ENCODE assay signal across 13 cellular contexts in the genomic region with DNA sequence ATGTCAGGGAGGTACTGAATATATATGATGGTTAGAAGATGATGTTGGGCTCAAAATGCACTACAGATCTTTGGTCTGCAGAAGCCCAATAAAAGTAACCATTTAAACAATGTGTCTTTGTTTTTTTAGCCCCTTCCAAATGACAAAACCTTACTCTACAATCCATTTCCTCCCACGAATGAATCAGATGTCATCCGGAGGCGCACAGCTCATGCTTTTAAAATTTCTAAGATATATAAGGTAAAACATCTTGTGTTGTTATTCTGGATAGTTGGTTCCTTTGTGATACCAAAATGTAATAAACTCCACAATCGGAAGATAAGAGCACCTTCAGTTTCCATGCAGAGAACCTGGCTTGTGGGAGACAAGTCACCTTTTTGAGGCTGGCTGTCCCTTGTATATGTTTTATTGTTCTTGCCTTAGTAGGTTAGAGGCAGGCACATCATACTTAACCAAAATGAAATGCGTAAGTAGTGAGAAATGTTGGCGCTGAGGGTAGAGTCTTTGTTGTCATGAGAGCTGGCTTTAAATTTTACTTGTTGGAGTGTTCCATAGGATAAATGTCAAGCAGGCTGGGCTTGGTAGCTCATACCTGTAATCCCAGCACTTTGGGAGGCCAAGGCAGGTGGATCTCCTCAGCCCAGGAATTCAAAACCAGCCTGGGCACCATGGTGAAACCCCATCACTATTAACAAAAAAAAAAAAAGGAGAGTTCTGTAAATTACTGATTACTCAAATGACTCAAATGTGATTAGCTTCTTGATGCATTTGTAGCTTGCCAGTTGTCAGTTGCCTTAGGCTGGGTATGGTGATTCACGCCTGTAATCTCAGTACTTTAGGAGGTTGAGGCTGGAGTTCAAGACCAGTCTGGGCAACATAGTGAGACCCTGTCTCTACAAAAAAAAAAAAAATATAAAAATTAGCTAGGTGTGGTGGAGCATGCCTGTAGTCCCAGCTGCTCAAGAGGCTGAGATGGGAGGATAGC. TPM values are rescaled to one million over a fixed set of nuclear protein-coding genes. Genes with fewer than 3 reads are reported as not detected.
DNase-seq lines count a peak whose midpoint lies in the region; ATAC-seq and TF ChIP-seq lines count a peak whose summit lies in the region.
"Had no signal": no experiment of that assay in that cellular context is flagged by ENCODE, and none has a peak within 500 bp of the region (broad histone marks: within the 10 kb centered on the region; RNA-seq: fewer than 3 reads in every experiment).

No MANE protein-coding gene starts in this region.

- H3K27ac Mint-ChIP-seq in activated T-helper 2 cell treated with anti-CD3 and anti-CD28 coated beads, Interferon-gamma antibody, Interleukin-2, Interleukin-4, amounts not matched to agents 10 μg/mL and 5 μg/mL and 100 μg/mL, durations not matched to agents 14 hours and 24 hours and 36 hours: peak overlapping the region; percentile 93

- POLR2A ChIA-PET in AG04450 (lab: Yijun Ruan, JAX): interaction anchor here (0.5 to 1.5 kb wide), 6 partner anchors 8 to 87 kb away, joined by 3 to 6 read pairs (median 3); a partner anchor contains a TSS

- H3K4me3 ChIP-seq in AG04450 (ENCODE audit: low read depth, low read length): no peak overlapping the region
- H3K4me3 ChIP-seq: HAP-1, MG63 had no signal

- peak overlapping the region; percentile 11 for H3K4me3 Mint-ChIP-seq in activated T-helper 2 cell treated with anti-CD3 and anti-CD28 coated beads, Interferon-gamma antibody, Interleukin-2, Interleukin-4, amounts not matched to agents 10 μg/mL and 5 μg/mL and 100 μg/mL, durations not matched to agents 14 hours and 24 hours and 36 hours (ENCODE audit: low read depth)

- H3K36me3 Mint-ChIP-seq in activated T-helper 2 cell treated with anti-CD3 and anti-CD28 coated beads, Interferon-gamma antibody, Interleukin-2, Interleukin-4, amounts not matched to agents 10 μg/mL and 5 μg/mL and 100 μg/mL, durations not matched to agents 14 hours and 24 hours and 36 hours (ENCODE audit: low read depth): peaks cover 82% of the 10 kb centered on the region

- H3K9me3 ChIP-seq in AG04450 (ENCODE audit: control insufficient read depth, insufficient read depth, low read length): no peaks in the 10 kb centered on the region
- H3K9me3 ChIP-seq: HAP-1, MG63 had no signal

- peaks cover 57% of the 10 kb centered on the region for H3K4me1 Mint-ChIP-seq in activated T-helper 2 cell treated with anti-CD3 and anti-CD28 coated beads, Interferon-gamma antibody, Interleukin-2, Interleukin-4, amounts not matched to agents 10 μg/mL and 5 μg/mL and 100 μg/mL, durations not matched to agents 14 hours and 24 hours and 36 hours (ENCODE audit: low read depth)

- no peaks in the 10 kb centered on the region for H3K27me3 Mint-ChIP-seq in activated T-helper 2 cell treated with anti-CD3 and anti-CD28 coated beads, Interferon-gamma antibody, Interleukin-2, Interleukin-4, amounts not matched to agents 10 μg/mL and 5 μg/mL and 100 μg/mL, durations not matched to agents 14 hours and 24 hours and 36 hours (ENCODE audit: low read depth)

- H3K9me3 Mint-ChIP-seq in activated T-helper 2 cell treated with anti-CD3 and anti-CD28 coated beads, Interferon-gamma antibody, Interleukin-2, Interleukin-4, amounts not matched to agents 10 μg/mL and 5 μg/mL and 100 μg/mL, durations not matched to agents 14 hours and 24 hours and 36 hours: no peaks in the 10 kb centered on the region

- H3K4me1 ChIP-seq in foreskin keratinocyte: peaks cover 23% of the 10 kb centered on the region
- H3K4me1 ChIP-seq: HAP-1 had no signal

- no peak for DNase-seq in AG04450 (ENCODE audit: low read depth, low spot score)
- DNase-seq in ELR (ENCODE audit: low read depth): peak; percentile 86
- no peak for DNase-seq in activated T-helper 2 cell treated with anti-CD3 and anti-CD28 coated beads, Interferon-gamma antibody, Interleukin-2, Interleukin-4, amounts not matched to agents 10 μg/mL and 5 μg/mL and 100 μg/mL, durations not matched to agents 14 hours and 24 hours and 36 hours (ENCODE audit: low spot score)
- DNase-seq in foreskin keratinocyte: peak in 1 of 2 donors; percentile 57
- no peak for DNase-seq in stimulated activated CD8-positive, alpha-beta memory T cell treated with anti-CD3 and anti-CD28 coated beads, Interleukin-4, amount 100 ng/mL, for 48 hours
- no peak for DNase-seq in NCI-H2196 (lab: John Stamatoyannopoulos, UW; ENCODE audit: unreplicated experiment)
- DNase-seq in GF-D8 (lab: John Stamatoyannopoulos, UW): no peak
- DNase-seq: C1 segment of cervical spinal cord, mesendoderm, MG63 had no signal

- TF ChIP-seq CTCF in AG04450 (IDR thresholded peaks at IDR 0.05; ENCODE audit: low read depth, low read length) (no peak), foreskin keratinocyte (conservative IDR thresholded peaks at IDR 0.05) (no peak)

- ATAC-seq in foreskin keratinocyte: peak; percentile 39
- ATAC-seq in HG02884 (IDR thresholded peaks at IDR 0.05; ENCODE audit: unreplicated experiment): no peak

- intact Hi-C loops in activated T-helper 2 cell treated with anti-CD3 and anti-CD28 coated beads, Interferon-gamma antibody, Interleukin-2, Interleukin-4, amounts not matched to agents 10 μg/mL and 5 μg/mL and 100 μg/mL, durations not matched to agents 14 hours and 24 hours and 36 hours (cut with micrococcal nuclease): loop anchor here (1.0 kb wide), 5 partner anchors 19 to 411 kb away; no protein-coding TSS in a partner anchor

- H3K27me3 ChIP-seq in AG04450 (ENCODE audit: control insufficient read depth, insufficient read depth, low read length) (no peaks in the 10 kb centered on the region), foreskin keratinocyte (no peaks in the 10 kb centered on the region)
- H3K27me3 ChIP-seq: MG63 had no signal

- H3K27ac ChIP-seq in AG04450 (ENCODE audit: low read depth, low read length): peak overlapping the region; percentile 59
- peak overlapping the region; percentile 1 for H3K27ac ChIP-seq in foreskin keratinocyte
- H3K27ac ChIP-seq: parathyroid adenoma had no signal

- CTCF ChIA-PET in AG04450 (lab: Charles Lee): interaction anchor here (0.5 to 3.6 kb wide), 6 partner anchors 9 to 145 kb away, joined by 3 to 16 read pairs (median 3); no protein-coding TSS in a partner anchor

RNA-seq across cellular contexts. Expression of a gene that starts 19.7 kb away (rescaled TPM):
- polyA plus RNA-seq in AG04450 (2011; rRNA removed): 62.6 and 72.0 TPM in 2 replicates
- 147 and 149 TPM in 2 replicates for polyA minus RNA-seq in AG04450 (2011; rRNA and poly(A)+ RNA removed)
- 29.8 and 30.4 TPM in 2 replicates for total RNA-seq in activated T-helper 2 cell treated with anti-CD3 and anti-CD28 coated beads, Interferon-gamma antibody, Interleukin-2, Interleukin-4, amounts not matched to agents 10 μg/mL and 5 μg/mL and 100 μg/mL, durations not matched to agents 14 hours and 24 hours and 36 hours
- total RNA-seq in foreskin keratinocyte: 14.3 and 14.8 TPM in 2 replicates
- polyA plus RNA-seq in foreskin keratinocyte: 3.2 TPM in 2 replicates

RNA-seq across cellular contexts. Expression of a gene that starts 34.8 kb away (rescaled TPM):
- 54.2 and 54.3 TPM in 2 replicates for polyA plus RNA-seq in AG04450 (2011; rRNA removed)
- 69.9 and 104 TPM in 2 replicates for polyA minus RNA-seq in AG04450 (2011; rRNA and poly(A)+ RNA removed)
- 104 and 107 TPM in 2 replicates for total RNA-seq in activated T-helper 2 cell treated with anti-CD3 and anti-CD28 coated beads, Interferon-gamma antibody, Interleukin-2, Interleukin-4, amounts not matched to agents 10 μg/mL and 5 μg/mL and 100 μg/mL, durations not matched to agents 14 hours and 24 hours and 36 hours
- 50.6 and 55.4 TPM in 2 replicates for total RNA-seq in foreskin keratinocyte
- polyA plus RNA-seq in foreskin keratinocyte: 49.5 and 63.3 TPM in 2 replicates

RNA-seq across cellular contexts. Expression of a gene that starts 34.9 kb away (rescaled TPM):
- polyA plus RNA-seq in AG04450 (2011; rRNA removed) (84.8 and 112 TPM in 2 replicates), foreskin keratinocyte (145 and 156 TPM in 2 replicates)
- 126 and 158 TPM in 2 replicates for polyA minus RNA-seq in AG04450 (2011; rRNA and poly(A)+ RNA removed)
- total RNA-seq in activated T-helper 2 cell treated with anti-CD3 and anti-CD28 coated beads, Interferon-gamma antibody, Interleukin-2, Interleukin-4, amounts not matched to agents 10 μg/mL and 5 μg/mL and 100 μg/mL, durations not matched to agents 14 hours and 24 hours and 36 hours: 121 and 138 TPM in 2 replicates
- 112 and 113 TPM in 2 replicates for total RNA-seq in foreskin keratinocyte
